14 cellular contexts compared by ENCODE assay signal in genomic region chr12:105705235-105705634, GRCh38.
"Had no signal": no experiment of that assay in that cellular context is flagged by ENCODE, and none has a peak within 500 bp of the region (broad histone marks: within the 10 kb centered on the region; RNA-seq: fewer than 3 reads in every experiment).

No MANE protein-coding gene starts in this region.

- DNase-seq: activated B cell treated with CpG ODN at 0.5 μM for 24 hours; activated CD4-positive, alpha-beta T cell treated with anti-CD3 and anti-CD28 coated beads, Interleukin-2, amount 10 ng/mL, durations not matched to agents 7 days and 5 days; activated naive CD4-positive, alpha-beta T cell treated with Interleukin-2 at 50 U/mL for 16 hours; activated T-cell treated with anti-CD3 and anti-CD28 coated beads, Interleukin-2, amount 50 U/mL, for 24 hours; effector CD8-positive, alpha-beta T cell; T-cell; T-helper 9 cell had no signal

- H3K36me3 Mint-ChIP-seq: natural killer cell treated with Interleukin-12 subunit alpha and Interleukin-12 subunit beta and Interleukin-15 and Interleukin-18, amount 100 ng/mL, for 72 hours; T-cell had no signal

- H3K4me3 Mint-ChIP-seq: activated B cell treated with CpG ODN at 0.5 μM for 24 hours; activated CD4-positive, alpha-beta T cell treated with anti-CD3 and anti-CD28 coated beads, Interleukin-2, amount 10 ng/mL, durations not matched to agents 7 days and 5 days; activated CD8-positive, alpha-beta T cell treated with anti-CD3 and anti-CD28 coated beads, Interleukin-2, amount 10 ng/mL, durations not matched to agents 7 days and 5 days; activated naive CD8-positive, alpha-beta T cell treated with anti-CD3 and anti-CD28 coated beads, Interleukin-2, amount 50 U/mL, for 24 hours; activated T-cell treated with anti-CD3 and anti-CD28 coated beads, Interleukin-2, amount 50 U/mL, for 24 hours; natural killer cell treated with Interleukin-12 subunit alpha and Interleukin-12 subunit beta and Interleukin-15 and Interleukin-18, amount 100 ng/mL, for 72 hours; T-cell had no signal

- H3K4me1 Mint-ChIP-seq: activated B cell treated with CpG ODN at 0.5 μM for 24 hours; activated CD4-positive, alpha-beta T cell treated with anti-CD3 and anti-CD28 coated beads, Interleukin-2, amount 10 ng/mL, durations not matched to agents 7 days and 5 days; activated naive CD8-positive, alpha-beta T cell treated with anti-CD3 and anti-CD28 coated beads, Interleukin-2, amount 50 U/mL, for 24 hours; T-cell had no signal

- H3K27ac ChIP-seq: esophagus muscularis mucosa, stomach had no signal

- H3K27me3 Mint-ChIP-seq: natural killer cell treated with Interleukin-12 subunit alpha and Interleukin-12 subunit beta and Interleukin-15 and Interleukin-18, amount 100 ng/mL, for 72 hours; progenitor cell of endocrine pancreas had no signal

- H3K27ac Mint-ChIP-seq: activated B cell treated with CpG ODN at 0.5 μM for 24 hours; activated CD4-positive, alpha-beta T cell treated with anti-CD3 and anti-CD28 coated beads, Interleukin-2, amount 10 ng/mL, durations not matched to agents 7 days and 5 days; activated CD8-positive, alpha-beta T cell treated with anti-CD3 and anti-CD28 coated beads, Interleukin-2, amount 10 ng/mL, durations not matched to agents 7 days and 5 days; activated naive CD8-positive, alpha-beta T cell treated with anti-CD3 and anti-CD28 coated beads, Interleukin-2, amount 50 U/mL, for 24 hours; activated T-cell treated with anti-CD3 and anti-CD28 coated beads, Interleukin-2, amount 50 U/mL, for 24 hours; activated T-helper 2 cell treated with anti-CD3 and anti-CD28 coated beads, Interferon-gamma antibody, Interleukin-2, Interleukin-4, amounts not matched to agents 10 μg/mL and 5 μg/mL and 100 μg/mL, durations not matched to agents 14 hours and 24 hours and 36 hours; natural killer cell treated with Interleukin-12 subunit alpha and Interleukin-12 subunit beta and Interleukin-15 and Interleukin-18, amount 100 ng/mL, for 72 hours; progenitor cell of endocrine pancreas; T-cell had no signal

- H3K9me3 Mint-ChIP-seq: activated B cell treated with CpG ODN at 0.5 μM for 24 hours; activated CD4-positive, alpha-beta T cell treated with anti-CD3 and anti-CD28 coated beads, Interleukin-2, amount 10 ng/mL, durations not matched to agents 7 days and 5 days; activated naive CD8-positive, alpha-beta T cell treated with anti-CD3 and anti-CD28 coated beads, Interleukin-2, amount 50 U/mL, for 24 hours; activated T-cell treated with anti-CD3 and anti-CD28 coated beads, Interleukin-2, amount 50 U/mL, for 24 hours; activated T-helper 2 cell treated with anti-CD3 and anti-CD28 coated beads, Interferon-gamma antibody, Interleukin-2, Interleukin-4, amounts not matched to agents 10 μg/mL and 5 μg/mL and 100 μg/mL, durations not matched to agents 14 hours and 24 hours and 36 hours; natural killer cell treated with Interleukin-12 subunit alpha and Interleukin-12 subunit beta and Interleukin-15 and Interleukin-18, amount 100 ng/mL, for 72 hours; T-cell had no signal

- H3K4me3 ChIP-seq: esophagus muscularis mucosa, stomach had no signal

- H3K27me3 ChIP-seq: esophagus muscularis mucosa had no signal

- H3K36me3 ChIP-seq: esophagus muscularis mucosa, stomach had no signal

- ATAC-seq: activated CD8-positive, alpha-beta T cell treated with anti-CD3 and anti-CD28 coated beads, Interleukin-2, amount 10 ng/mL, durations not matched to agents 7 days and 5 days; activated naive CD8-positive, alpha-beta T cell treated with anti-CD3 and anti-CD28 coated beads, Interleukin-2, amount 50 U/mL, for 24 hours; natural killer cell treated with Interleukin-12 subunit alpha and Interleukin-12 subunit beta and Interleukin-15 and Interleukin-18, amount 100 ng/mL, for 72 hours; T-cell had no signal

- H3K9me3 ChIP-seq: esophagus muscularis mucosa, stomach had no signal
